1 cellular context compared by ENCODE assay signal in genomic region chr12:129934977-129935376, GRCh38.
TF ChIP-seq lines count a peak whose summit lies in the region.

No MANE protein-coding gene starts in this region.

TF ChIP-seq in HepG2, 621 proteins besides CTCF, POLR2A, EP300 and RAD21:
- no peak for TF ChIP-seq ZNF691 (CRISPR knock-in tag; IDR thresholded peaks at IDR 0.05; ENCODE audit: borderline replicate concordance, low read depth)
- TF ChIP-seq FOXA3 (CRISPR knock-in tag; IDR thresholded peaks at IDR 0.05) = no peak
- no peak for TF ChIP-seq ARNT (IDR thresholded peaks at IDR 0.05)
- TF ChIP-seq SMC3 (IDR thresholded peaks at IDR 0.05; ENCODE audit: low read length) = no peak
- no peak for TF ChIP-seq EEA1 (CRISPR knock-in tag; IDR thresholded peaks at IDR 0.05; ENCODE audit: borderline replicate concordance)
- TF ChIP-seq DNMT1 (CRISPR knock-in tag; IDR thresholded peaks at IDR 0.05) = no peak
- TF ChIP-seq MIER3 (CRISPR knock-in tag; IDR thresholded peaks at IDR 0.05; ENCODE audit: borderline replicate concordance) = no peak
- no peak for TF ChIP-seq ZNF264 (CRISPR knock-in tag; IDR thresholded peaks at IDR 0.05)
- no peak for TF ChIP-seq ZSCAN30 (CRISPR knock-in tag; IDR thresholded peaks at IDR 0.05)
- no peak for TF ChIP-seq MATR3 (CRISPR knock-in tag; IDR thresholded peaks at IDR 0.05)
- TF ChIP-seq ZMAT3 (CRISPR knock-in tag; conservative IDR thresholded peaks at IDR 0.05) = no peak
- no peak for TF ChIP-seq ZNF205 (CRISPR knock-in tag; IDR thresholded peaks at IDR 0.05)
- no peak for TF ChIP-seq GATAD2A (CRISPR knock-in tag; IDR thresholded peaks at IDR 0.05)
- no peak for TF ChIP-seq ZBTB7A (CRISPR knock-in tag; IDR thresholded peaks at IDR 0.05)
TF ChIP-seq in HepG2: peak in this region for 0.
